15 cellular contexts compared by ENCODE assay signal in the genomic region with DNA sequence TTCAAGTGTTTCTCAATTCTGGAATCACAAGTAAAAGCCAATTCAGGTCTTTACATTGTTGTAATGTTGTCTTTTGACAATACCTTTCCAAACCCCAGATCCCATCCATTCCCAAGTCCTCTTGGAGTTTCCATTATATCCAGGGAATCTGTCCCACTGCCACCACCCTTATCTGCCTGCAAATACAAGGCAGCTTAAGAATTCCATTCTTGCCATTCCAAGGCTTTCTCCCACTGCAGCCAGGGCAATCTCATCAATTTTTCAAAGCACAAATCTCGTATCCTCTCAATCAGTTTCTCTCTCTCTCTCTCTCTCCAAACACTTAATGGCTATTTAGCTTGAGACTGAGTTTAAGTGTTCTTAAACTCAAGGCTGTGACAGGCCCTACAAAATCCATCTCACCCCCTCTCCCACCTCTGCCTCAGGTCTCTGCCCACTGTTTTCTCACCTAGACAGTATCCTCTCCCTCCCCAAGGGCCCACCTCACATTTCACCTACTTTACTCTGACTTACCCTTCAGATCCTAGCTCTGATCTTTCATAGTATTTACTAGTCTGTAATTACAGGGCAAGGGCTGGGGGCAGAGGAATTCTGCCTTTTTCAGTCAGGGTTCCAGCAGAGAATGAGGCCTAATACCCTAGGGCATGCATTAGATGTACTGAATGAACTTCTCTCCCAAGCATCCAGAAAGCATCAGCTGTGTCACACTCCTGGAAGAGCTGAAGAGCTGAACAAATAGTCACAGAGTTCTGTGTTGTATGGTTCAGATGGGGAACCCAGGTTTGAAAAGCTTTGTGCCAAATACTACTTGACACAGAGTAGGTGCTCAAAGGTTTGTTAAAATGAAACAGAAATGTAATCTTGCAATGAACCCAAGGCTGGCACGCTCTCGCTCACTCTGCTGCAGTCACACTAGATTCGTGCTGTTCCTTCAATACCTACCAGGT. TPM values are rescaled to one million over a fixed set of nuclear protein-coding genes. Genes with fewer than 3 reads are reported as not detected.
A peak's percentile ranks its signal among the peaks of the same experiment; 100 is the strongest.
DNase-seq lines count a peak whose midpoint lies in the region; ATAC-seq and TF ChIP-seq lines count a peak whose summit lies in the region.
"Had no signal": no experiment of that assay in that cellular context is flagged by ENCODE, and none has a peak within 500 bp of the region (broad histone marks: within the 10 kb centered on the region; RNA-seq: fewer than 3 reads in every experiment).

No MANE protein-coding gene starts in this region.

- H3K4me1 ChIP-seq in heart left ventricle = peaks cover 11 to 93% (median 77%) of the 10 kb centered on the region in 12 donors

- no peaks in the 10 kb centered on the region for H3K27me3 Mint-ChIP-seq in activated T-cell treated with anti-CD3 and anti-CD28 coated beads, Interleukin-2, amount 50 U/mL, for 24 hours
- no peaks in the 10 kb centered on the region for H3K27me3 Mint-ChIP-seq in WTC11 (ENCODE audit: low read depth)
- no peaks in the 10 kb centered on the region for H3K27me3 Mint-ChIP-seq in CD14-positive monocyte (ENCODE audit: low read depth in 3 of 3)

- no peaks in the 10 kb centered on the region for H3K27me3 ChIP-seq in dorsolateral prefrontal cortex
- no peaks in the 10 kb centered on the region for H3K27me3 ChIP-seq in heart left ventricle

- H3K4me1 Mint-ChIP-seq in activated T-cell treated with anti-CD3 and anti-CD28 coated beads, Interleukin-2, amount 50 U/mL, for 24 hours (ENCODE audit: low read depth) = peaks cover 91% of the 10 kb centered on the region
- H3K4me1 Mint-ChIP-seq in WTC11 (peaks cover 73% of the 10 kb centered on the region), CD14-positive monocyte (peaks cover 58% of the 10 kb centered on the region)
- H3K4me1 Mint-ChIP-seq in stimulated activated effector memory CD8-positive, alpha-beta T cell treated with anti-CD3 and anti-CD28 coated beads, Interleukin-12 subunit alpha, Interleukin-12 subunit beta, amount 100 ng/mL, for 72 hours = peaks cover 87% of the 10 kb centered on the region

- H3K9me3 ChIP-seq in heart left ventricle = no peaks in the 10 kb centered on the region

- POLR2A ChIA-PET in WTC11 (lab: Charles Lee) = no interaction called here

- TF ChIP-seq CTCF in WTC11 (IDR thresholded peaks at IDR 0.05) (no peak), fibroblast of the aortic adventitia (IDR thresholded peaks at IDR 0.05; ENCODE audit: insufficient read depth, low read length) (no peak), dorsolateral prefrontal cortex (IDR thresholded peaks at IDR 0.05 in 54 of 56, conservative IDR thresholded peaks at IDR 0.05 in 2 of 56; ENCODE audit: low read depth in 1 of 56, partially characterized antibody in 56 of 56) (no peak), heart left ventricle (IDR thresholded peaks at IDR 0.05) (no peak), CD14-positive monocyte (IDR thresholded peaks at IDR 0.05) (no peak)

- TF ChIP-seq POLR2A in heart left ventricle (IDR thresholded peaks at IDR 0.05) = no peak

- intact Hi-C loops in dorsolateral prefrontal cortex (cut with DNase I) (no loop called here), heart left ventricle (cut with DNase I) (loop anchor here in 1 of 10 donors (2.0 kb wide), 1 partner anchor 15 kb away; no protein-coding TSS in a partner anchor), CD14-positive monocyte (cut with micrococcal nuclease) (no loop called here)

- H3K27ac Mint-ChIP-seq in activated T-cell treated with anti-CD3 and anti-CD28 coated beads, Interleukin-2, amount 50 U/mL, for 24 hours = peak overlapping the region; percentile 18
- peak overlapping the region; percentile 64 for H3K27ac Mint-ChIP-seq in WTC11
- H3K27ac Mint-ChIP-seq in stimulated activated effector memory CD8-positive, alpha-beta T cell treated with anti-CD3 and anti-CD28 coated beads, Interleukin-12 subunit alpha, Interleukin-12 subunit beta, amount 100 ng/mL, for 72 hours = peak overlapping the region; percentile 61
- peak overlapping the region in 3 of 7 donors; percentile 7 to 74 (median 41) for H3K27ac Mint-ChIP-seq in CD14-positive monocyte

- peaks cover 7% of the 10 kb centered on the region for H3K36me3 Mint-ChIP-seq in activated T-cell treated with anti-CD3 and anti-CD28 coated beads, Interleukin-2, amount 50 U/mL, for 24 hours (ENCODE audit: low read depth)
- no peaks in the 10 kb centered on the region for H3K36me3 Mint-ChIP-seq in WTC11
- peaks cover 11% of the 10 kb centered on the region for H3K36me3 Mint-ChIP-seq in stimulated activated effector memory CD8-positive, alpha-beta T cell treated with anti-CD3 and anti-CD28 coated beads, Interleukin-12 subunit alpha, Interleukin-12 subunit beta, amount 100 ng/mL, for 72 hours
- peaks cover 6 to 35% of the 10 kb centered on the region in 2 donors for H3K36me3 Mint-ChIP-seq in CD14-positive monocyte

- ATAC-seq in WTC11 (no peak), heart left ventricle (no peak)
- ATAC-seq in stimulated activated effector memory CD8-positive, alpha-beta T cell treated with anti-CD3 and anti-CD28 coated beads, Interleukin-12 subunit alpha, Interleukin-12 subunit beta, amount 100 ng/mL, for 72 hours = no peak
- ATAC-seq: activated CD4-positive, CD25-positive, alpha-beta regulatory T cell treated with anti-CD3 and anti-CD28 coated beads, Interleukin-2, amount 50 U/mL, for 24 hours had no signal

- DNase-seq in activated T-cell treated with anti-CD3 and anti-CD28 coated beads, Interleukin-2, amount 50 U/mL, for 24 hours = no peak
- DNase-seq in activated T-cell treated with anti-CD3 and anti-CD28 coated beads, Interleukin-2, amount 50 U/mL, for 48 hours = no peak
- DNase-seq in WTC11 (ENCODE audit: low spot score) (no peak), fibroblast of the aortic adventitia (ENCODE audit: low read depth) (peak; percentile 26), dorsolateral prefrontal cortex (no peak), heart left ventricle (no peak), CD14-positive monocyte (ENCODE audit: low spot score) (no peak)
- DNase-seq in stimulated activated effector memory CD8-positive, alpha-beta T cell treated with anti-CD3 and anti-CD28 coated beads, Interleukin-12 subunit alpha, Interleukin-12 subunit beta, amount 100 ng/mL, for 72 hours (ENCODE audit: low spot score in 2 of 2) = no peak
- DNase-seq: anterior cingulate cortex; DMS 273 treated with DMSO at 0.1 percent for 48 hours; GM23248; NCI-H2029; NCI-H526; stimulated activated CD4-positive, alpha-beta T cell treated with anti-CD3 and anti-CD28 coated beads, Interleukin-4, amount 100 ng/mL, for 4 hours had no signal

- H3K4me3 ChIP-seq in fibroblast of the aortic adventitia (ENCODE audit: low read depth, low read length) = no peak overlapping the region
- no peak overlapping the region for H3K4me3 ChIP-seq in dorsolateral prefrontal cortex
- no peak overlapping the region for H3K4me3 ChIP-seq in heart left ventricle
- H3K4me3 ChIP-seq: GM23248 had no signal

- H3K4me3 Mint-ChIP-seq in activated T-cell treated with anti-CD3 and anti-CD28 coated beads, Interleukin-2, amount 50 U/mL, for 24 hours = no peak overlapping the region
- no peak overlapping the region for H3K4me3 Mint-ChIP-seq in WTC11
- peak overlapping the region; percentile 5 for H3K4me3 Mint-ChIP-seq in stimulated activated effector memory CD8-positive, alpha-beta T cell treated with anti-CD3 and anti-CD28 coated beads, Interleukin-12 subunit alpha, Interleukin-12 subunit beta, amount 100 ng/mL, for 72 hours
- no peak overlapping the region for H3K4me3 Mint-ChIP-seq in CD14-positive monocyte

- H3K36me3 ChIP-seq in heart left ventricle = no peaks in the 10 kb centered on the region

- WGBS in heart left ventricle, 4 donors = 75 to 86% (median 82%) methylated on average over 4 of the region's 4 CpGs

- no peaks in the 10 kb centered on the region for H3K9me3 Mint-ChIP-seq in activated T-cell treated with anti-CD3 and anti-CD28 coated beads, Interleukin-2, amount 50 U/mL, for 24 hours
- H3K9me3 Mint-ChIP-seq in WTC11 (no peaks in the 10 kb centered on the region), CD14-positive monocyte (no peaks in the 10 kb centered on the region)
- H3K9me3 Mint-ChIP-seq in stimulated activated effector memory CD8-positive, alpha-beta T cell treated with anti-CD3 and anti-CD28 coated beads, Interleukin-12 subunit alpha, Interleukin-12 subunit beta, amount 100 ng/mL, for 72 hours = no peaks in the 10 kb centered on the region

- CTCF ChIA-PET in WTC11 (lab: Charles Lee) = interaction anchor here (1.0 to 1.2 kb wide), 2 partner anchors 13 to 33 kb away, joined by 3 read pairs; no protein-coding TSS in a partner anchor

- peak overlapping the region in 2 of 59 donors; percentile 1 to 12 for H3K27ac ChIP-seq in dorsolateral prefrontal cortex
- peak overlapping the region in 2 of 12 donors; percentile 16 to 18 for H3K27ac ChIP-seq in heart left ventricle
- H3K27ac ChIP-seq: GM23248 had no signal

TF ChIP-seq in WTC11, 78 proteins besides CTCF, POLR2A, EP300 and RAD21:
- TF ChIP-seq SMAD3 (CRISPR knock-in tag; IDR thresholded peaks at IDR 0.05; ENCODE audit: borderline replicate concordance) (no peak), JAZF1 (CRISPR knock-in tag; IDR thresholded peaks at IDR 0.05) (peak; percentile 44; the same call in 1 of the 2 replicates), ATF1 (CRISPR knock-in tag; IDR thresholded peaks at IDR 0.05) (no peak)

RNA-seq across cellular contexts. Expression of a gene that starts 46.0 kb away (rescaled TPM):
- total RNA-seq in WTC11 (2021) = 57.9 to 66.2 TPM (median 65.7 TPM) in 3 replicates
- 20.2 and 33.7 TPM in 2 replicates for total RNA-seq in fibroblast of the aortic adventitia (ENCODE audit: low replicate concordance)
- total RNA-seq in dorsolateral prefrontal cortex = 100 to 1,000 TPM in 115 of 120 experiments, 10 to 100 TPM in 5; 96.5 to 222 (median 138) TPM
- 100 to 1,000 TPM in 7 of 9 donors, 10 to 100 TPM in 2; 81.9 to 161 (median 116) TPM for total RNA-seq in heart left ventricle
- polyA plus RNA-seq in heart left ventricle = 100 to 1,000 TPM in 1 of 2 donors, 10 to 100 TPM in 1; 50.6 to 114 TPM
- 1 to 10 TPM; 1.7 to 3.0 TPM for polyA plus RNA-seq in CD14-positive monocyte
